8 cellular contexts compared by ENCODE assay signal in the genomic region with DNA sequence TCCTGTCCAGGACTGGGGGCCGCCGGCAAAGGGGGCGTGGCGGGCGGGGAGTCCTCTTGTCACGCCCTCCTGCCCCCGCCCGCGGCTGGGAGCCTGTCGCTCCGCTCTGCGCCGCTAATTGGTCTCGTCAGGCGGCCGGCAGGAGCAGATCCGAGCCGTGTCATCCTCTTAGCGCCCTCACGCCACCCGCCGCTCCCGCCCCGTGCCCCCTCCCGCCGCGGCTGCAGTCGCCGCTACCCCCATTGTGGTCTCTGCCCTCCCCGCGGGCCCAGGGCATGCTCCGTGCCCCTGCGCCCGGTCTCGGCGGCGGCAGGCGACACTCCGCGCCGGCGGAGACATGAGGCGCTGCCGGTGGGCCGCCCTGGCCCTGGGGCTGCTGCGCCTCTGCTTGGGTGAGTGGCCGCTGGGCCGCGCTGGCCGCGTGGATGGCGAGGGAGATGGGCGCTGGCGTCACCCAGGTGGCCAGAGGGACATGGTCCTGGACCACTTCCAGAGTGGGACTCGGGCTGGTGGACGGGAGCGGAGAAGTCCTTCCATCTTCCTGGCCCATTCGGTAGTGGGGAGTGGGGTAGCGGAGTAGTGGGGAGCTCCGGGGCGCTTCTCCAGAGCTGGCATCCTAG. TPM values are rescaled to one million over a fixed set of nuclear protein-coding genes. Genes with fewer than 3 reads are reported as not detected.
DNase-seq lines count a peak whose midpoint lies in the region; ATAC-seq lines count a peak whose summit lies in the region.

A gene (plus strand): TSS at position 114 of the 620 bp plus-strand sequence. CDS start 224 bp downstream, at position 338.

- peaks cover 7% of the 10 kb centered on the region for H3K27me3 Mint-ChIP-seq in activated naive CD8-positive, alpha-beta T cell
- peaks cover 2 to 17% (median 2%) of the 10 kb centered on the region in 3 donors for H3K27me3 Mint-ChIP-seq in immature natural killer cell (ENCODE audit: low read depth in 3 of 3)

- peaks cover 23% of the 10 kb centered on the region for H3K4me1 Mint-ChIP-seq in activated naive CD8-positive, alpha-beta T cell (ENCODE audit: low read depth)
- peaks cover 28 to 44% of the 10 kb centered on the region in 2 donors for H3K4me1 Mint-ChIP-seq in immature natural killer cell

- H3K27ac Mint-ChIP-seq in activated naive CD8-positive, alpha-beta T cell: no peak within 1 kb of the TSS
- H3K27ac Mint-ChIP-seq in immature natural killer cell: peak within 1 kb of the TSS in 2 of 6 donors; percentile 62 to 70

- peak within 1 kb of the TSS; percentile 69 for H3K4me3 Mint-ChIP-seq in activated naive CD8-positive, alpha-beta T cell
- peak within 1 kb of the TSS; percentile 77 to 80 (median 77) for H3K4me3 Mint-ChIP-seq in immature natural killer cell

- DNase-seq in NCI-H2227 (lab: John Stamatoyannopoulos, UW; ENCODE audit: unreplicated experiment) (peak; percentile 51), NCI-H2227 treated with DMSO at 0.1 percent for 48 hours (lab: John Stamatoyannopoulos, UW) (no peak), NCI-H82 treated with DMSO at 0.1 percent for 48 hours (lab: John Stamatoyannopoulos, UW; ENCODE audit: unreplicated experiment) (peak; percentile 25), immature natural killer cell (peak; percentile 66 to 72 (median 69)), mucosa of gallbladder (ENCODE audit: low spot score) (no peak)
- DNase-seq in stimulated activated CD4-positive, alpha-beta T cell treated with anti-CD3 and anti-CD28 coated beads, Interleukin-1b, Interleukin-23, amount 100 ng/mL, for 48 hours: peak; percentile 40

- H3K36me3 Mint-ChIP-seq in activated naive CD8-positive, alpha-beta T cell: no peaks in the 10 kb centered on the region
- H3K36me3 Mint-ChIP-seq in immature natural killer cell: peaks cover 0 to 9% (median 6%) of the 10 kb centered on the region in 3 donors

- ATAC-seq in HG02840 (IDR thresholded peaks at IDR 0.05; ENCODE audit: low FRiP score, unreplicated experiment): peak; percentile 82

- no peaks in the 10 kb centered on the region for H3K9me3 Mint-ChIP-seq in activated naive CD8-positive, alpha-beta T cell (ENCODE audit: low read depth)
- no peaks in the 10 kb centered on the region for H3K9me3 Mint-ChIP-seq in immature natural killer cell

RNA-seq across cellular contexts. Expression of the gene that starts here (rescaled TPM):
- polyA plus RNA-seq in immature natural killer cell: 1 to 10 TPM in 2 of 3 donors, under 1 TPM in 1; 0.27 to 5.9 (median 4.1) TPM
- 0.66 TPM for total RNA-seq in mucosa of gallbladder

Comparison
In these comparisons a context has a peak if more than half of its experiments do, and no peak if none do; other contexts are left out.
1. DNase-seq: peak in NCI-H2227 (single experiment), NCI-H82 treated with DMSO at 0.1 percent for 48 hours (single experiment), immature natural killer cell (3 of 3) and stimulated activated CD4-positive, alpha-beta T cell treated with anti-CD3 and anti-CD28 coated beads, Interleukin-1b, Interleukin-23, amount 100 ng/mL, for 48 hours (single experiment); none in NCI-H2227 treated with DMSO at 0.1 percent for 48 hours (single experiment) and mucosa of gallbladder (single experiment).